In the genomic region with DNA sequence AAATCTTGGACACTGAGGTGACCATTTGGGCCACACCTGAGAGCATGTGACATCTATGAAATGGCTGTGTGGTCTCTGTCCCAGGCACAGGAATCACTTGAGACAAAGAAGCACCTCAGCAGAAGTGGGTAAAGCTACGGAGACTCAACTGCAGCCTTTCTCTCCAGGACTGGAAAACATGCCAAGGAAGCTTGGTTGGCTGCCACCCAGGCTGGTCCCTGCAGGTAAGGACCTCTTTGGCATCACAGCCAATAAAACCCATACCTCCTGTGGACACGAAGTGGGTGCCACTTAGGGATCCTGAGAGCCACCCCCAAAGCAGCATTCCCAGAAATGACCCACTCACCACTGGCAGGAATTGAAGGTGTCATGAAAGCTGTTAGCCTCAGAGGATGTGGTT, we compare ENCODE assay signal across 20 cellular contexts.
A peak's percentile ranks its signal among the peaks of the same experiment; 100 is the strongest.
DNase-seq lines count a peak whose midpoint lies in the region; ATAC-seq, FAIRE-seq and TF ChIP-seq lines count a peak whose summit lies in the region.
"Had no signal": no experiment of that assay in that cellular context is flagged by ENCODE, and none has a peak within 500 bp of the region (broad histone marks: within the 10 kb centered on the region; RNA-seq: fewer than 3 reads in every experiment).

No MANE protein-coding gene starts in this region.

- H3K27me3 ChIP-seq in CD4-positive, alpha-beta T cell (ENCODE audit: control insufficient read depth, insufficient read depth, low read length) = no peaks in the 10 kb centered on the region
- no peaks in the 10 kb centered on the region for H3K27me3 ChIP-seq in bronchial epithelial cell (ENCODE audit: control insufficient read depth, insufficient read depth, low read length)

- peak; percentile 56 for DNase-seq in activated CD4-positive, alpha-beta T cell treated with anti-CD3 and anti-CD28 coated beads, Interleukin-2, amount 10 ng/mL, durations not matched to agents 24 days and 14 days
- no peak for DNase-seq in activated CD4-positive, alpha-beta T cell treated with anti-CD3 and anti-CD28 coated beads, Interleukin-2, amount 50 U/mL, for 4 hours
- no peak for DNase-seq in CD4-positive, alpha-beta T cell
- DNase-seq in T-helper 17 cell (no peak), bronchial epithelial cell (ENCODE audit: low read depth) (no peak), amniotic stem cell (lab: John Stamatoyannopoulos, UW) (no peak), KBM-7 (no peak)
- DNase-seq: Calu3, GM23248, MV-4-11, NCI-H1417 treated with DMSO at 0.1 percent for 48 hours, NCI-H2081, NCI-H2227 treated with DMSO at 0.1 percent for 48 hours, NCI-H524 treated with DMSO at 0.1 percent for 48 hours, PC-3 had no signal

- intact Hi-C loops in activated CD4-positive, alpha-beta T cell treated with anti-CD3 and anti-CD28 coated beads, Interleukin-2, amount 10 ng/mL, durations not matched to agents 24 days and 14 days (cut with micrococcal nuclease) = loop anchor here (2.0 kb wide), 1 partner anchor 15 kb away; no protein-coding TSS in a partner anchor
- intact Hi-C loops in CD4-positive, alpha-beta T cell (cut with DNase I, micrococcal nuclease) = no loop called here

- no peaks in the 10 kb centered on the region for H3K36me3 ChIP-seq in bronchial epithelial cell (ENCODE audit: control insufficient read depth, insufficient read depth, low read length)

- peak overlapping the region; percentile 11 for H3K27ac ChIP-seq in CD4-positive, alpha-beta T cell (ENCODE audit: low read depth, low read length)
- H3K27ac ChIP-seq: A549, GM23248 had no signal

- CTCF ChIA-PET in CD4-positive, alpha-beta T cell (lab: Charles Lee) = interaction anchor here (1.6 to 1.8 kb wide), 2 partner anchors 10 to 64 kb away, joined by 3 to 7 read pairs; no protein-coding TSS in a partner anchor

- no peaks in the 10 kb centered on the region for H3K9me3 ChIP-seq in CD4-positive, alpha-beta T cell (ENCODE audit: control insufficient read depth, low read length)
- H3K9me3 ChIP-seq in T-helper 17 cell (ENCODE audit: control insufficient read depth, low read length, poor library complexity, severe bottlenecking) = no peaks in the 10 kb centered on the region
- H3K9me3 ChIP-seq: A549 had no signal

- no peak for ATAC-seq in CD4-positive, alpha-beta T cell (ENCODE audit: poor library complexity)
- ATAC-seq in T-helper 17 cell (no peak), HG03457 (IDR thresholded peaks at IDR 0.05; ENCODE audit: unreplicated experiment) (no peak)
- ATAC-seq: A549, HCT116, PC-3 had no signal

- H3K36me3 Mint-ChIP-seq in activated CD4-positive, alpha-beta T cell treated with anti-CD3 and anti-CD28 coated beads, Interleukin-2, amount 10 ng/mL, durations not matched to agents 24 days and 14 days (ENCODE audit: low read depth) = peaks cover 42% of the 10 kb centered on the region
- peaks cover 91% of the 10 kb centered on the region for H3K36me3 Mint-ChIP-seq in CD4-positive, alpha-beta T cell (ENCODE audit: low read depth)
- H3K36me3 Mint-ChIP-seq in T-helper 17 cell (ENCODE audit: low read depth) = peaks cover 5% of the 10 kb centered on the region
- H3K36me3 Mint-ChIP-seq: CD14-positive monocyte, IgD-negative memory B cell had no signal

- H3K9me3 Mint-ChIP-seq in activated CD4-positive, alpha-beta T cell treated with anti-CD3 and anti-CD28 coated beads, Interleukin-2, amount 10 ng/mL, durations not matched to agents 24 days and 14 days = no peaks in the 10 kb centered on the region
- H3K9me3 Mint-ChIP-seq in CD4-positive, alpha-beta T cell = no peaks in the 10 kb centered on the region

- peak; percentile 13 for FAIRE-seq in bronchial epithelial cell (lab: Jason Lieb, UNC)
- FAIRE-seq: A549 had no signal

- POLR2A ChIA-PET in CD4-positive, alpha-beta T cell (lab: Charles Lee) = interaction anchor here (0.7 to 7.5 kb wide), 10 partner anchors 8 to 78 kb away, joined by 3 to 44 read pairs (median 4); no protein-coding TSS in a partner anchor

- in situ Hi-C loops in KBM-7 (cut with MboI; ENCODE audit: low pct_unique_long_range_greater_than_20kb, low sequenced_read_pairs) = no loop called here

- H3K4me3 Mint-ChIP-seq in activated CD4-positive, alpha-beta T cell treated with anti-CD3 and anti-CD28 coated beads, Interleukin-2, amount 10 ng/mL, durations not matched to agents 24 days and 14 days = no peak overlapping the region
- H3K4me3 Mint-ChIP-seq in CD4-positive, alpha-beta T cell = peak overlapping the region; percentile 71
- H3K4me3 Mint-ChIP-seq in T-helper 17 cell = no peak overlapping the region
- H3K4me3 Mint-ChIP-seq: CD14-positive monocyte, IgD-negative memory B cell had no signal

- H3K4me3 ChIP-seq in bronchial epithelial cell (ENCODE audit: low read depth, low read length) = no peak overlapping the region
- H3K4me3 ChIP-seq: A549, GM23248 had no signal

- peak overlapping the region; percentile 6 for H3K27ac Mint-ChIP-seq in activated CD4-positive, alpha-beta T cell treated with anti-CD3 and anti-CD28 coated beads, Interleukin-2, amount 10 ng/mL, durations not matched to agents 24 days and 14 days
- H3K27ac Mint-ChIP-seq in CD4-positive, alpha-beta T cell = peak overlapping the region; percentile 92
- peak overlapping the region; percentile 1 for H3K27ac Mint-ChIP-seq in T-helper 17 cell
- H3K27ac Mint-ChIP-seq: CD14-positive monocyte, IgD-negative memory B cell had no signal

- no peaks in the 10 kb centered on the region for H3K27me3 Mint-ChIP-seq in activated CD4-positive, alpha-beta T cell treated with anti-CD3 and anti-CD28 coated beads, Interleukin-2, amount 10 ng/mL, durations not matched to agents 24 days and 14 days
- no peaks in the 10 kb centered on the region for H3K27me3 Mint-ChIP-seq in CD4-positive, alpha-beta T cell
- no peaks in the 10 kb centered on the region for H3K27me3 Mint-ChIP-seq in T-helper 17 cell

- TF ChIP-seq CTCF in CD4-positive, alpha-beta T cell (IDR thresholded peaks at IDR 0.05) = no peak
- TF ChIP-seq CTCF in bronchial epithelial cell (IDR thresholded peaks at IDR 0.05; ENCODE audit: insufficient read depth, low read length, severe bottlenecking) = no peak

- peaks cover 67% of the 10 kb centered on the region for H3K4me1 Mint-ChIP-seq in activated CD4-positive, alpha-beta T cell treated with anti-CD3 and anti-CD28 coated beads, Interleukin-2, amount 10 ng/mL, durations not matched to agents 24 days and 14 days
- peaks cover 94% of the 10 kb centered on the region for H3K4me1 Mint-ChIP-seq in CD4-positive, alpha-beta T cell (ENCODE audit: low read depth)
- peaks cover 55% of the 10 kb centered on the region for H3K4me1 Mint-ChIP-seq in T-helper 17 cell
- H3K4me1 Mint-ChIP-seq: CD14-positive monocyte, IgD-negative memory B cell had no signal

Comparison
In these comparisons a context has a peak if more than half of its experiments do, and no peak if none do; other contexts are left out.
1. H3K27ac Mint-ChIP-seq: peak in every context shown above with its lines; median percentile 92 in CD4-positive, alpha-beta T cell; 6 in activated CD4-positive, alpha-beta T cell treated with anti-CD3 and anti-CD28 coated beads, Interleukin-2, amount 10 ng/mL, durations not matched to agents 24 days and 14 days; 1 in T-helper 17 cell.